ENCODE assay signal across 8 cellular contexts in genomic region chr9:133115604-133116345, GRCh38. TPM values are rescaled to one million over a fixed set of nuclear protein-coding genes. Genes with fewer than 3 reads are reported as not detected.
DNase-seq lines count a peak whose midpoint lies in the region; ATAC-seq and TF ChIP-seq lines count a peak whose summit lies in the region.

No MANE protein-coding gene starts in this region.

- intact Hi-C loops in activated B cell treated with CpG ODN at 0.5 μM for 24 hours (cut with micrococcal nuclease), result loop anchor here (1.0 to 2.0 kb wide), 2 partner anchors 17 to 29 kb away; no protein-coding TSS in a partner anchor

- H3K9me3 Mint-ChIP-seq in activated B cell treated with CpG ODN at 0.5 μM for 24 hours, result no peaks in the 10 kb centered on the region

- no peaks in the 10 kb centered on the region for H3K27me3 Mint-ChIP-seq in activated B cell treated with CpG ODN at 0.5 μM for 24 hours

- H3K27me3 ChIP-seq in endocrine pancreas (ENCODE audit: control insufficient read depth, insufficient read depth, low read length), result no peaks in the 10 kb centered on the region

- H3K36me3 ChIP-seq in endocrine pancreas (ENCODE audit: control insufficient read depth, insufficient read depth, low read length), result no peaks in the 10 kb centered on the region

- no peaks in the 10 kb centered on the region for H3K4me1 ChIP-seq in endocrine pancreas (ENCODE audit: control insufficient read depth, insufficient read depth, low read length)

- no peak overlapping the region for H3K4me3 ChIP-seq in endocrine pancreas (ENCODE audit: control insufficient read depth, insufficient read depth, low read length)

- peak; percentile 62 for ATAC-seq in GM18519 (IDR thresholded peaks at IDR 0.05; ENCODE audit: low FRiP score, unreplicated experiment)
- peak; percentile 73 for ATAC-seq in HG02678 (IDR thresholded peaks at IDR 0.05; ENCODE audit: unreplicated experiment)
- peak; percentile 80 for ATAC-seq in activated B cell treated with CpG ODN at 0.5 μM for 24 hours (ENCODE audit: low read depth)

- H3K4me1 Mint-ChIP-seq in activated B cell treated with CpG ODN at 0.5 μM for 24 hours, result peaks cover 75% of the 10 kb centered on the region

- H3K4me3 Mint-ChIP-seq in activated B cell treated with CpG ODN at 0.5 μM for 24 hours, result peak overlapping the region; percentile 61

- peak overlapping the region; percentile 52 for H3K9ac ChIP-seq in endocrine pancreas (ENCODE audit: control insufficient read depth, insufficient read depth, low read length)

- CTCF ChIA-PET in activated B cell treated with CpG ODN at 0.5 μM for 24 hours (lab: Charles Lee), result interaction anchor here (1.2 to 22.0 kb wide), 3 partner anchors 12 to 30 kb away, joined by 4 to 369 read pairs (median 5); no protein-coding TSS in a partner anchor

- H3K36me3 Mint-ChIP-seq in activated B cell treated with CpG ODN at 0.5 μM for 24 hours (ENCODE audit: low read depth), result peaks cover 5% of the 10 kb centered on the region

- no peak for DNase-seq in activated B cell treated with CpG ODN at 0.5 μM for 24 hours
- peak in 3 of 4 experiments; percentile 40 to 67 (median 54) for DNase-seq in stimulated activated CD4-positive, alpha-beta T cell treated with anti-CD3 and anti-CD28 coated beads, Interleukin-1b, Interleukin-23, amount 100 ng/mL, for 24 hours (ENCODE audit: low read depth in 4 of 4, low spot score in 1 of 4)
- no peak for DNase-seq in NCI-H1436 (lab: John Stamatoyannopoulos, UW)
- no peak for DNase-seq in dermis blood vessel endothelial cell
- no peak for DNase-seq in kidney glomerular epithelial cell (lab: John Stamatoyannopoulos, UW)

- no peaks in the 10 kb centered on the region for H3K9me3 ChIP-seq in endocrine pancreas (ENCODE audit: control insufficient read depth, low read length)

- POLR2A ChIA-PET in activated B cell treated with CpG ODN at 0.5 μM for 24 hours (lab: Charles Lee), result interaction anchor here (0.9 to 8.7 kb wide), 7 partner anchors 10 to 232 kb away, joined by 3 to 89 read pairs (median 4); partner anchors contain the start of genes GTF3C5, MED22 and RPL7A

- peak overlapping the region; percentile 83 for H3K27ac Mint-ChIP-seq in activated B cell treated with CpG ODN at 0.5 μM for 24 hours

- no peak for TF ChIP-seq CTCF in activated B cell treated with CpG ODN at 0.5 μM for 24 hours (IDR thresholded peaks at IDR 0.05)

RNA-seq across cellular contexts. Expression of gene RALGDS, which starts 5.3 kb away (rescaled TPM):
- total RNA-seq in activated B cell treated with CpG ODN at 0.5 μM for 24 hours, result 21.2 and 29.2 TPM in 2 replicates
- total RNA-seq in dermis blood vessel endothelial cell, result 68.7 and 68.9 TPM in 2 replicates

RNA-seq across cellular contexts. Expression of gene GBGT1, which starts 47.9 kb away (rescaled TPM):
- total RNA-seq in activated B cell treated with CpG ODN at 0.5 μM for 24 hours, result 42.2 and 49.5 TPM in 2 replicates
- total RNA-seq in dermis blood vessel endothelial cell, result 15.7 and 28.0 TPM in 2 replicates

RNA-seq across cellular contexts. Expression of gene CEL, which starts 54.0 kb away (rescaled TPM):
- total RNA-seq in activated B cell treated with CpG ODN at 0.5 μM for 24 hours (0.49 and 0.64 TPM in 2 replicates), dermis blood vessel endothelial cell (0.14 and 0.17 TPM in 2 replicates)

Comparison
In these comparisons a context has a peak if more than half of its experiments do, and no peak if none do; other contexts are left out.
1. DNase-seq: peak in stimulated activated CD4-positive, alpha-beta T cell treated with anti-CD3 and anti-CD28 coated beads, Interleukin-1b, Interleukin-23, amount 100 ng/mL, for 24 hours (3 of 4); none in activated B cell treated with CpG ODN at 0.5 μM for 24 hours (single experiment), NCI-H1436 (single experiment), dermis blood vessel endothelial cell (single experiment) and kidney glomerular epithelial cell (single experiment).
2. Peak in every context shown above with its lines, with median percentiles within 50 percentile points of each other: ATAC-seq.